ENCODE assay signal across 10 cellular contexts in the genomic region with DNA sequence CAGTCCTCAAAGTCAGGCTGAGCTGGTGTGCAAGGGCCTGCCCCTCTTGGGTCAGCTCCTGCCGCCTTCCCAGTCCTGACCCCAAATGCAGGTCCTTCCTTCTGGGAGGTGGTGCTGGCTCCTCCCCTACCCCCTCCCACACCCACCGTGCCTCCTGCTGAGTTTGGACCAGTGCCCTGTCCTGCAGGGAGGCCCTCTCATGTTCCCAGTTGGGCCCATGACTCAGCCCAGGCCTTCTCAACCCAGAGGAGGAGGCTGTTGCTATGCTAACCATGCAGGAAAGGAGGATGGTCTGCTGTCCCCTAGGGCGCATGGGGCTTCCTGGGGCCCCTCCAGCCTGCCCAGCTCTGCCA. TPM values are rescaled to one million over a fixed set of nuclear protein-coding genes. Genes with fewer than 3 reads are reported as not detected.
DNase-seq lines count a peak whose midpoint lies in the region; ATAC-seq, FAIRE-seq and TF ChIP-seq lines count a peak whose summit lies in the region.
"Had no signal": no experiment of that assay in that cellular context is flagged by ENCODE, and none has a peak within 500 bp of the region (broad histone marks: within the 10 kb centered on the region; RNA-seq: fewer than 3 reads in every experiment).

No MANE protein-coding gene starts in this region.

- H3K4me1 Mint-ChIP-seq in natural killer cell: peaks cover 0 to 22% of the 10 kb centered on the region in 2 donors
- H3K4me1 Mint-ChIP-seq: endodermal cell had no signal

- TF ChIP-seq CTCF in 22Rv1 (IDR thresholded peaks at IDR 0.05) (no peak), natural killer cell (IDR thresholded peaks at IDR 0.05) (no peak), D721Med (IDR thresholded peaks at IDR 0.05; ENCODE audit: insufficient read depth, missing control alignments) (no peak)

- H3K9me3 Mint-ChIP-seq in natural killer cell: no peaks in the 10 kb centered on the region
- H3K9me3 Mint-ChIP-seq: endodermal cell, memory B cell had no signal

- ATAC-seq in SK-N-SH treated with all-trans-retinoic acid at 6 μM for 48 hours: peak; percentile 75
- no peak for ATAC-seq in natural killer cell

- intact Hi-C loops in natural killer cell (cut with micrococcal nuclease): no loop called here

- no peak for FAIRE-seq in D721Med (lab: Jason Lieb, UNC)

- DNase-seq in GM04504 (ENCODE audit: low read depth) (peak; percentile 68), glomerular visceral epithelial cell (ENCODE audit: extremely low spot score) (peak; percentile 80), SKM-1 treated with dmso at 0.1 percent for 144 hours (lab: John Stamatoyannopoulos, UW; ENCODE audit: unreplicated experiment) (no peak), natural killer cell (no peak), NCI-H1930 (lab: John Stamatoyannopoulos, UW) (no peak), D721Med (ENCODE audit: insufficient read length, low spot score) (no peak)
- DNase-seq: endodermal cell had no signal

- H3K4me3 Mint-ChIP-seq in natural killer cell: no peak overlapping the region
- H3K4me3 Mint-ChIP-seq: endodermal cell, memory B cell had no signal

- no peaks in the 10 kb centered on the region for H3K36me3 Mint-ChIP-seq in natural killer cell
- H3K36me3 Mint-ChIP-seq: memory B cell had no signal

- H3K27me3 Mint-ChIP-seq in natural killer cell (ENCODE audit: low read depth in 2 of 2): no peaks in the 10 kb centered on the region
- H3K27me3 Mint-ChIP-seq: memory B cell had no signal

- peak overlapping the region; percentile 98 for H3K27ac ChIP-seq in 22Rv1

- H3K27ac Mint-ChIP-seq in natural killer cell: no peak overlapping the region
- H3K27ac Mint-ChIP-seq: endodermal cell, memory B cell had no signal

TF ChIP-seq in SK-N-SH treated with all-trans-retinoic acid at 6 μM for 48 hours, 23 proteins besides CTCF, POLR2A, EP300 and RAD21:
- TF ChIP-seq, protein P1, sequence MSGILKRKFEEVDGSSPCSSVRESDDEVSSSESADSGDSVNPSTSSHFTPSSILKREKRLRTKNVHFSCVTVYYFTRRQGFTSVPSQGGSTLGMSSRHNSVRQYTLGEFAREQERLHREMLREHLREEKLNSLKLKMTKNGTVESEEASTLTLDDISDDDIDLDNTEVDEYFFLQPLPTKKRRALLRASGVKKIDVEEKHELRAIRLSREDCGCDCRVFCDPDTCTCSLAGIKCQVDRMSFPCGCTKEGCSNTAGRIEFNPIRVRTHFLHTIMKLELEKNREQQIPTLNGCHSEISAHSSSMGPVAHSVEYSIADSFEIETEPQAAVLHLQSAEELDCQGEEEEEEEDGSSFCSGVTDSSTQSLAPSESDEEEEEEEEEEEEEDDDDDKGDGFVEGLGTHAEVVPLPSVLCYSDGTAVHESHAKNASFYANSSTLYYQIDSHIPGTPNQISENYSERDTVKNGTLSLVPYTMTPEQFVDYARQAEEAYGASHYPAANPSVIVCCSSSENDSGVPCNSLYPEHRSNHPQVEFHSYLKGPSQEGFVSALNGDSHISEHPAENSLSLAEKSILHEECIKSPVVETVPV (CRISPR knock-in tag; IDR thresholded peaks at IDR 0.05): no peak
- TF ChIP-seq ZNF565 (CRISPR knock-in tag; conservative IDR thresholded peaks at IDR 0.05; ENCODE audit: low read depth) (no peak), ZNF70 (CRISPR knock-in tag; IDR thresholded peaks at IDR 0.05) (no peak), ZFP3 (CRISPR knock-in tag; IDR thresholded peaks at IDR 0.05) (no peak), CSDC2 (CRISPR knock-in tag; IDR thresholded peaks at IDR 0.05) (no peak), TCF4 (CRISPR knock-in tag; IDR thresholded peaks at IDR 0.05; ENCODE audit: borderline replicate concordance) (no peak), ZC3H10 (CRISPR knock-in tag; IDR thresholded peaks at IDR 0.05) (no peak), PPARA (CRISPR knock-in tag; IDR thresholded peaks at IDR 0.05; ENCODE audit: borderline replicate concordance) (no peak), ESRRG (CRISPR knock-in tag; IDR thresholded peaks at IDR 0.05) (no peak), GLIS3 (CRISPR knock-in tag; IDR thresholded peaks at IDR 0.05) (no peak), BACH2 (CRISPR knock-in tag; IDR thresholded peaks at IDR 0.05; ENCODE audit: borderline replicate concordance) (no peak), ZNF8 (CRISPR knock-in tag; IDR thresholded peaks at IDR 0.05) (no peak), SNAI2 (CRISPR knock-in tag; IDR thresholded peaks at IDR 0.05) (no peak)
- TF ChIP-seq, protein P2, sequence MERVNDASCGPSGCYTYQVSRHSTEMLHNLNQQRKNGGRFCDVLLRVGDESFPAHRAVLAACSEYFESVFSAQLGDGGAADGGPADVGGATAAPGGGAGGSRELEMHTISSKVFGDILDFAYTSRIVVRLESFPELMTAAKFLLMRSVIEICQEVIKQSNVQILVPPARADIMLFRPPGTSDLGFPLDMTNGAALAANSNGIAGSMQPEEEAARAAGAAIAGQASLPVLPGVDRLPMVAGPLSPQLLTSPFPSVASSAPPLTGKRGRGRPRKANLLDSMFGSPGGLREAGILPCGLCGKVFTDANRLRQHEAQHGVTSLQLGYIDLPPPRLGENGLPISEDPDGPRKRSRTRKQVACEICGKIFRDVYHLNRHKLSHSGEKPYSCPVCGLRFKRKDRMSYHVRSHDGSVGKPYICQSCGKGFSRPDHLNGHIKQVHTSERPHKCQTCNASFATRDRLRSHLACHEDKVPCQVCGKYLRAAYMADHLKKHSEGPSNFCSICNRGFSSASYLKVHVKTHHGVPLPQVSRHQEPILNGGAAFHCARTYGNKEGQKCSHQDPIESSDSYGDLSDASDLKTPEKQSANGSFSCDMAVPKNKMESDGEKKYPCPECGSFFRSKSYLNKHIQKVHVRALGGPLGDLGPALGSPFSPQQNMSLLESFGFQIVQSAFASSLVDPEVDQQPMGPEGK (CRISPR knock-in tag; IDR thresholded peaks at IDR 0.05; ENCODE audit: borderline replicate concordance): no peak
- TF ChIP-seq, protein P3, sequence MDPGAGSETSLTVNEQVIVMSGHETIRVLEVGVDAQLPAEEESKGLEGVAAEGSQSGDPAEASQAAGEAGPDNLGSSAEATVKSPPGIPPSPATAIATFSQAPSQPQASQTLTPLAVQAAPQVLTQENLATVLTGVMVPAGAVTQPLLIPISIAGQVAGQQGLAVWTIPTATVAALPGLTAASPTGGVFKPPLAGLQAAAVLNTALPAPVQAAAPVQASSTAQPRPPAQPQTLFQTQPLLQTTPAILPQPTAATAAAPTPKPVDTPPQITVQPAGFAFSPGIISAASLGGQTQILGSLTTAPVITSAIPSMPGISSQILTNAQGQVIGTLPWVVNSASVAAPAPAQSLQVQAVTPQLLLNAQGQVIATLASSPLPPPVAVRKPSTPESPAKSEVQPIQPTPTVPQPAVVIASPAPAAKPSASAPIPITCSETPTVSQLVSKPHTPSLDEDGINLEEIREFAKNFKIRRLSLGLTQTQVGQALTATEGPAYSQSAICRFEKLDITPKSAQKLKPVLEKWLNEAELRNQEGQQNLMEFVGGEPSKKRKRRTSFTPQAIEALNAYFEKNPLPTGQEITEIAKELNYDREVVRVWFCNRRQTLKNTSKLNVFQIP (CRISPR knock-in tag; IDR thresholded peaks at IDR 0.05; ENCODE audit: borderline replicate concordance, low read depth): no peak

RNA-seq across cellular contexts. Expression of a gene that starts 4.4 kb away (rescaled TPM):
- 1 to 10 TPM; 3.6 to 4.5 (median 3.7) TPM for total RNA-seq in natural killer cell

RNA-seq across cellular contexts. Expression of a gene that starts 9.8 kb away (rescaled TPM):
- 100 to 1,000 TPM; 152 to 163 (median 153) TPM for total RNA-seq in natural killer cell

RNA-seq across cellular contexts. Expression of a gene that starts 52.4 kb away (rescaled TPM):
- 10 to 100 TPM; 59.7 to 74.8 (median 59.8) TPM for total RNA-seq in natural killer cell

RNA-seq across cellular contexts. Expression of a gene that starts 59.8 kb away (rescaled TPM):
- total RNA-seq in natural killer cell: under 1 TPM; 0.24 to 0.72 (median 0.30) TPM

Comparison
In these comparisons a context has a peak if more than half of its experiments do, and no peak if none do; other contexts are left out.
1. DNase-seq: peak in GM04504 (single experiment) and glomerular visceral epithelial cell (single experiment); none in SKM-1 treated with dmso at 0.1 percent for 144 hours (single experiment), natural killer cell (single experiment), NCI-H1930 (0 of 2) and D721Med (single experiment).